7 cellular contexts compared by ENCODE assay signal in the genomic region with DNA sequence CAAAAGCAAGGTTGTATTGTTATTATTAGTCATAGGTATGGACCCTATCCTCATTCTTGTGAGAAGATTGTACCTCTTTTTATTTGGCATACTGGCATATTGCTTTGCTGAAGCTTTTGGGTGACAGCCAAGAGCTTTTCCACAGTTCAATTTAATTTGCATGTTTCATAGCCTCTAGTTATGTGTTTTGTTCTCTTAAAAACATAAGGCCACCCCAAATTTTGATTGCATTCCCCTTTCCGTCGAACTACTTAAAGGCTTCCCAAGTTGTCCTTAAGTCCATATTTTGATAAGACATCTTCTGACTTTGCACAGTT. TPM values are rescaled to one million over a fixed set of nuclear protein-coding genes. Genes with fewer than 3 reads are reported as not detected.
DNase-seq lines count a peak whose midpoint lies in the region; TF ChIP-seq lines count a peak whose summit lies in the region.

No MANE protein-coding gene starts in this region.

- CTCF ChIA-PET in HEK293 (lab: Yijun Ruan, JAX) = interaction anchor here (0.5 to 3.1 kb wide), 7 partner anchors 11 to 367 kb away, joined by 3 to 18 read pairs (median 3); no protein-coding TSS in a partner anchor

- DNase-seq in SJCRH30 (no peak), fibroblast of the aortic adventitia (ENCODE audit: low read depth) (peak; percentile 40), GOT3 (lab: John Stamatoyannopoulos, UW) (no peak), activated gamma-delta T cell treated with Interleukin-2 at 50 U/mL for 16 hours (no peak), NCI-H748 (lab: John Stamatoyannopoulos, UW; ENCODE audit: unreplicated experiment) (no peak)

- no peak for TF ChIP-seq CTCF in HEK293 (tag by site-specific recombination; IDR thresholded peaks at IDR 0.05)
- no peak for TF ChIP-seq CTCF in fibroblast of the aortic adventitia (IDR thresholded peaks at IDR 0.05; ENCODE audit: insufficient read depth, low read length)

- peak overlapping the region; percentile 82 for H3K4me3 ChIP-seq in HEK293 (ENCODE audit: low read depth, low read length)
- H3K4me3 ChIP-seq in SJCRH30 = peak overlapping the region; percentile 88
- peak overlapping the region; percentile 90 for H3K4me3 ChIP-seq in fibroblast of the aortic adventitia (ENCODE audit: low read depth, low read length)
- peak overlapping the region in 5 of 7 experiments; percentile 77 to 91 (median 88) for H3K4me3 ChIP-seq in skin epidermis

- no peaks in the 10 kb centered on the region for H3K9me3 ChIP-seq in HEK293 (ENCODE audit: control insufficient read depth, insufficient read depth, low read depth, low read length)
- no peaks in the 10 kb centered on the region for H3K9me3 ChIP-seq in SJCRH30 (replicated peaks)

- no peak overlapping the region; the same call in 1 of the 2 replicates for H3K27ac ChIP-seq in HEK293 (ENCODE audit: extremely low read depth, low read depth, low read length)
- H3K27ac ChIP-seq in SJCRH30 = no peak overlapping the region
- peak overlapping the region in 2 of 21 experiments; percentile 86 to 99 for H3K27ac ChIP-seq in skin epidermis

- H3K36me3 ChIP-seq in HEK293 (ENCODE audit: control insufficient read depth in 2 of 2, insufficient read depth in 1 of 2, low read length in 2 of 2) = no peaks in the 10 kb centered on the region
- no peaks in the 10 kb centered on the region for H3K36me3 ChIP-seq in SJCRH30

- POLR2A ChIA-PET in HEK293 (lab: Yijun Ruan, JAX) = interaction anchor here (1.0 to 2.5 kb wide), 4 partner anchors 17 to 402 kb away, joined by 3 to 22 read pairs (median 5); a partner anchor contains a TSS

- H3K27me3 ChIP-seq in SJCRH30 = no peaks in the 10 kb centered on the region

- H3K4me1 ChIP-seq in HEK293 (ENCODE audit: control insufficient read depth, insufficient read depth, low read length) = peaks cover 20% of the 10 kb centered on the region
- H3K4me1 ChIP-seq in SJCRH30 = peaks cover 33% of the 10 kb centered on the region

TF ChIP-seq in HEK293, 187 proteins besides CTCF, POLR2A, EP300 and RAD21:
- no peak for TF ChIP-seq YY1 (tag by site-specific recombination; IDR thresholded peaks at IDR 0.05)
- TF ChIP-seq, protein P1, sequence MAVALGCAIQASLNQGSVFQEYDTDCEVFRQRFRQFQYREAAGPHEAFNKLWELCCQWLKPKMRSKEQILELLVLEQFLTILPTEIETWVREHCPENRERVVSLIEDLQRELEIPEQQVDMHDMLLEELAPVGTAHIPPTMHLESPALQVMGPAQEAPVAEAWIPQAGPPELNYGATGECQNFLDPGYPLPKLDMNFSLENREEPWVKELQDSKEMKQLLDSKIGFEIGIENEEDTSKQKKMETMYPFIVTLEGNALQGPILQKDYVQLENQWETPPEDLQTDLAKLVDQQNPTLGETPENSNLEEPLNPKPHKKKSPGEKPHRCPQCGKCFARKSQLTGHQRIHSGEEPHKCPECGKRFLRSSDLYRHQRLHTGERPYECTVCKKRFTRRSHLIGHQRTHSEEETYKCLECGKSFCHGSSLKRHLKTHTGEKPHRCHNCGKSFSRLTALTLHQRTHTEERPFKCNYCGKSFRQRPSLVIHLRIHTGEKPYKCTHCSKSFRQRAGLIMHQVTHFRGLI (tag by site-specific recombination; IDR thresholded peaks at IDR 0.05) = no peak
- no peak for TF ChIP-seq ZNF791 (tag by site-specific recombination; IDR thresholded peaks at IDR 0.05)

RNA-seq across cellular contexts. Expression of a gene that starts 1.6 kb away (rescaled TPM):
- 51.2 and 53.7 TPM in 2 replicates for total RNA-seq in SJCRH30 (2014; rRNA removed; shearing (Covaris generic))
- 27.0 and 32.5 TPM in 2 replicates for total RNA-seq in fibroblast of the aortic adventitia (ENCODE audit: low replicate concordance)
